In genomic region chr14:21066882-21067502, GRCh38 we compare ENCODE assay signal across 11 cellular contexts. TPM values are rescaled to one million over a fixed set of nuclear protein-coding genes. Genes with fewer than 3 reads are reported as not detected.
DNase-seq lines count a peak whose midpoint lies in the region; ATAC-seq and TF ChIP-seq lines count a peak whose summit lies in the region.
"Had no signal": no experiment of that assay in that cellular context is flagged by ENCODE, and none has a peak within 500 bp of the region (broad histone marks: within the 10 kb centered on the region; RNA-seq: fewer than 3 reads in every experiment).

No MANE protein-coding gene starts in this region.

- no peaks in the 10 kb centered on the region for H3K36me3 Mint-ChIP-seq in immature natural killer cell
- H3K36me3 Mint-ChIP-seq: naive thymus-derived CD8-positive, alpha-beta T cell had no signal

- no peak overlapping the region for H3K4me3 Mint-ChIP-seq in immature natural killer cell
- H3K4me3 Mint-ChIP-seq: naive thymus-derived CD8-positive, alpha-beta T cell had no signal

- H3K9me3 Mint-ChIP-seq in immature natural killer cell, result no peaks in the 10 kb centered on the region
- H3K9me3 Mint-ChIP-seq: naive thymus-derived CD8-positive, alpha-beta T cell had no signal

- H3K27ac Mint-ChIP-seq in immature natural killer cell, result no peak overlapping the region
- H3K27ac Mint-ChIP-seq: naive thymus-derived CD8-positive, alpha-beta T cell had no signal

- no peak for DNase-seq in AG09319 (ENCODE audit: extremely low read depth, low read depth)
- DNase-seq in GM12865 (ENCODE audit: low read depth), result no peak
- peak; percentile 52 to 59 for DNase-seq in NCI-H524 (lab: John Stamatoyannopoulos, UW)
- peak; percentile 52 for DNase-seq in epithelial cell of esophagus (ENCODE audit: low read depth)
- DNase-seq in 8988T, result no peak
- no peak for DNase-seq in immature natural killer cell
- DNase-seq in amygdala (lab: John Stamatoyannopoulos, UW), result no peak
- DNase-seq: activated T-cell treated with anti-CD3 and anti-CD28 coated beads, Interleukin-2, amount 50 U/mL, for 48 hours had no signal

- H3K4me3 ChIP-seq in GM12865 (ENCODE audit: low read depth, low read length) (no peak overlapping the region), epithelial cell of esophagus (ENCODE audit: low read length) (no peak overlapping the region)

- TF ChIP-seq CTCF in AG09319 (IDR thresholded peaks at IDR 0.05; ENCODE audit: low read depth, low read length), result peak; percentile 12
- peak; percentile 29 for TF ChIP-seq CTCF in GM12865 (IDR thresholded peaks at IDR 0.05; ENCODE audit: insufficient read depth, low read depth, low read length, missing control alignments)
- peak; percentile 70 for TF ChIP-seq CTCF in epithelial cell of esophagus (IDR thresholded peaks at IDR 0.05; ENCODE audit: insufficient read depth, low read depth, low read length, missing control alignments)

- peaks cover 31 to 33% of the 10 kb centered on the region in 2 donors for H3K4me1 Mint-ChIP-seq in immature natural killer cell

- H3K27me3 Mint-ChIP-seq in immature natural killer cell (ENCODE audit: low read depth in 3 of 3), result peaks cover 24 to 44% (median 31%) of the 10 kb centered on the region in 3 donors

- ATAC-seq in GM18858 (IDR thresholded peaks at IDR 0.05; ENCODE audit: unreplicated experiment), result no peak
- ATAC-seq: naive thymus-derived CD8-positive, alpha-beta T cell had no signal

RNA-seq across cellular contexts. Expression of gene ARHGEF40, which starts 3.1 kb away (rescaled TPM):
- polyA plus RNA-seq in immature natural killer cell, result under 1 TPM in 2 of 3 donors, not detected in 1; 0.23 to 0.35 TPM

RNA-seq across cellular contexts. Expression of gene RNASE8, which starts 9.4 kb away (rescaled TPM):
- not detected for polyA plus RNA-seq in immature natural killer cell
- polyA plus RNA-seq: fibroblast of lung; naive thymus-derived CD8-positive, alpha-beta T cell had no signal

RNA-seq across cellular contexts. Expression of gene RNASE7, which starts 24.8 kb away (rescaled TPM):
- not detected for polyA plus RNA-seq in immature natural killer cell
- polyA plus RNA-seq: fibroblast of lung; naive thymus-derived CD8-positive, alpha-beta T cell had no signal

RNA-seq across cellular contexts. Expression of gene ZNF219, which starts 31.5 kb away (rescaled TPM):
- 1 to 10 TPM in 2 of 3 donors, under 1 TPM in 1; 0.88 to 3.3 (median 1.8) TPM for polyA plus RNA-seq in immature natural killer cell

RNA-seq across cellular contexts. Expression of gene RNASE13, which starts 32.4 kb away (rescaled TPM):
- polyA plus RNA-seq in immature natural killer cell, result not detected
- polyA plus RNA-seq: fibroblast of lung; naive thymus-derived CD8-positive, alpha-beta T cell had no signal

Comparison
In these comparisons a context has a peak if more than half of its experiments do, and no peak if none do; other contexts are left out.
1. DNase-seq: peak in NCI-H524 (2 of 2) and epithelial cell of esophagus (single experiment); none in AG09319 (single experiment), GM12865 (single experiment), 8988T (single experiment), immature natural killer cell (0 of 3) and amygdala (0 of 56).
2. CTCF ChIP-seq: peak in every context shown above with its lines; median percentile 70 in epithelial cell of esophagus; 29 in GM12865; 12 in AG09319.